Comparison of ENCODE assay signal across 35 cellular contexts in genomic region chr5:155114655-155115054, GRCh38.
"Had no signal": no experiment of that assay in that cellular context is flagged by ENCODE, and none has a peak within 500 bp of the region (broad histone marks: within the 10 kb centered on the region; RNA-seq: fewer than 3 reads in every experiment).

No MANE protein-coding gene starts in this region.

- H3K36me3 ChIP-seq: adrenal gland, brain microvascular endothelial cell, breast epithelium had no signal

- ATAC-seq: activated CD8-positive, alpha-beta T cell treated with anti-CD3 and anti-CD28 coated beads for 36 hours; activated naive CD4-positive, alpha-beta T cell treated with anti-CD3 and anti-CD28 coated beads, Interleukin-2, amount 50 U/mL, for 72 hours; activated T-cell treated with anti-CD3 and anti-CD28 coated beads, Interleukin-2, amount 50 U/mL, for 4 hours; activated T-cell treated with anti-CD3 and anti-CD28 coated beads, Interleukin-2, amount 50 U/mL, for 72 hours; activated T-helper 17 cell treated with anti-CD3 and anti-CD28 coated beads, Interleukin-2, amount 50 U/mL, for 72 hours; body of pancreas had no signal

- H3K9me3 Mint-ChIP-seq: activated B cell treated with CpG ODN at 0.5 μM for 24 hours; activated CD4-positive, alpha-beta T cell treated with anti-CD3 and anti-CD28 coated beads, Interleukin-2, amount 10 ng/mL, durations not matched to agents 24 days and 14 days; activated CD8-positive, alpha-beta T cell treated with anti-CD3 and anti-CD28 coated beads for 36 hours; activated naive CD4-positive, alpha-beta T cell treated with anti-CD3 and anti-CD28 coated beads for 36 hours; activated naive CD4-positive, alpha-beta T cell treated with anti-CD3 and anti-CD28 coated beads, Interleukin-2, amount 50 U/mL, for 72 hours; activated naive CD8-positive, alpha-beta T cell treated with anti-CD3 and anti-CD28 coated beads for 36 hours; activated T-cell treated with anti-CD3 and anti-CD28 coated beads, Interleukin-2, amount 50 U/mL, for 4 hours; activated T-cell treated with anti-CD3 and anti-CD28 coated beads, Interleukin-2, amount 50 U/mL, for 72 hours; activated T-helper 1 cell treated with anti-CD3 and anti-CD28 coated beads, Interleukin-12 subunit alpha, Interleukin-12 subunit beta, Interleukin-2, Interleukin-4 antibody, amounts not matched to agents 30 ng/mL and 10 ng/mL and 1 ng/mL, durations not matched to agents 14 hours and 24 hours and 36 hours; activated T-helper 17 cell treated with anti-CD3 and anti-CD28 coated beads, Interleukin-2, amount 50 U/mL, for 72 hours; T-helper 2 cell treated with Interferon-gamma antibody and Interleukin-4, amounts not matched to agents 5 μg/mL and 100 μg/mL, for 36 hours had no signal

- H3K36me3 Mint-ChIP-seq: activated CD4-positive, alpha-beta memory T cell treated with anti-CD3 and anti-CD28 coated beads for 36 hours; activated naive CD4-positive, alpha-beta T cell treated with anti-CD3 and anti-CD28 coated beads, Interleukin-2, amount 50 U/mL, for 72 hours; activated naive CD8-positive, alpha-beta T cell treated with anti-CD3 and anti-CD28 coated beads for 36 hours had no signal

- H3K27ac Mint-ChIP-seq: activated B cell treated with CpG ODN at 0.5 μM for 24 hours; activated CD4-positive, alpha-beta memory T cell treated with anti-CD3 and anti-CD28 coated beads for 36 hours; activated CD4-positive, alpha-beta T cell treated with anti-CD3 and anti-CD28 coated beads, Interleukin-2, amount 10 ng/mL, durations not matched to agents 24 days and 14 days; activated CD8-positive, alpha-beta T cell treated with anti-CD3 and anti-CD28 coated beads for 36 hours; activated naive CD4-positive, alpha-beta T cell treated with anti-CD3 and anti-CD28 coated beads for 36 hours; activated naive CD4-positive, alpha-beta T cell treated with anti-CD3 and anti-CD28 coated beads, Interleukin-2, amount 50 U/mL, for 72 hours; activated naive CD8-positive, alpha-beta T cell treated with anti-CD3 and anti-CD28 coated beads for 36 hours; activated T-cell treated with anti-CD3 and anti-CD28 coated beads, Interleukin-2, amount 50 U/mL, for 72 hours; activated T-helper 1 cell treated with anti-CD3 and anti-CD28 coated beads, Interleukin-12 subunit alpha, Interleukin-12 subunit beta, Interleukin-2, Interleukin-4 antibody, amounts not matched to agents 30 ng/mL and 10 ng/mL and 1 ng/mL, durations not matched to agents 14 hours and 24 hours and 36 hours; activated T-helper 17 cell treated with anti-CD3 and anti-CD28 coated beads, Interleukin-2, amount 50 U/mL, for 72 hours; T-helper 1 cell treated with Interleukin-12 subunit alpha and Interleukin-12 subunit beta and Interleukin-4 antibody, amounts not matched to agents 30 μg/mL and 1 μg/mL, for 36 hours; T-helper 2 cell treated with Interferon-gamma antibody and Interleukin-4, amounts not matched to agents 5 μg/mL and 100 μg/mL, for 36 hours had no signal

- H3K4me3 Mint-ChIP-seq: activated B cell treated with CpG ODN at 0.5 μM for 24 hours; activated CD4-positive, alpha-beta memory T cell treated with anti-CD3 and anti-CD28 coated beads for 36 hours; activated CD4-positive, alpha-beta T cell treated with anti-CD3 and anti-CD28 coated beads, Interleukin-2, amount 10 ng/mL, durations not matched to agents 24 days and 14 days; activated CD8-positive, alpha-beta T cell treated with anti-CD3 and anti-CD28 coated beads for 36 hours; activated naive CD4-positive, alpha-beta T cell treated with anti-CD3 and anti-CD28 coated beads for 36 hours; activated naive CD8-positive, alpha-beta T cell treated with anti-CD3 and anti-CD28 coated beads for 36 hours; activated T-cell treated with anti-CD3 and anti-CD28 coated beads, Interleukin-2, amount 50 U/mL, for 4 hours; activated T-cell treated with anti-CD3 and anti-CD28 coated beads, Interleukin-2, amount 50 U/mL, for 72 hours; activated T-helper 1 cell treated with anti-CD3 and anti-CD28 coated beads, Interleukin-12 subunit alpha, Interleukin-12 subunit beta, Interleukin-2, Interleukin-4 antibody, amounts not matched to agents 30 ng/mL and 10 ng/mL and 1 ng/mL, durations not matched to agents 14 hours and 24 hours and 36 hours; activated T-helper 17 cell treated with anti-CD3 and anti-CD28 coated beads, Interleukin-2, amount 50 U/mL, for 72 hours; T-helper 1 cell treated with Interleukin-12 subunit alpha and Interleukin-12 subunit beta and Interleukin-4 antibody, amounts not matched to agents 30 μg/mL and 1 μg/mL, for 36 hours; T-helper 2 cell treated with Interferon-gamma antibody and Interleukin-4, amounts not matched to agents 5 μg/mL and 100 μg/mL, for 36 hours had no signal

- H3K9me3 ChIP-seq: adrenal gland, body of pancreas, breast epithelium had no signal

- H3K4me1 ChIP-seq: adrenal gland, body of pancreas, breast epithelium had no signal

- DNase-seq: activated B cell treated with CpG ODN at 0.5 μM for 24 hours; activated CD4-positive, alpha-beta memory T cell treated with anti-CD3 and anti-CD28 coated beads for 36 hours; activated CD4-positive, alpha-beta T cell treated with anti-CD3 and anti-CD28 coated beads for 4 hours; activated CD4-positive, alpha-beta T cell treated with anti-CD3 and anti-CD28 coated beads, Interleukin-2, amount 10 ng/mL, durations not matched to agents 24 days and 14 days; activated CD4-positive, alpha-beta T cell treated with anti-CD3 and anti-CD28 coated beads, Interleukin-2, amount 50 U/mL, for 1 hour; activated CD4-positive, alpha-beta T cell treated with anti-CD3 and anti-CD28 coated beads, Interleukin-2, amount 50 U/mL, for 4 hours; activated CD4-positive, CD25-positive, alpha-beta regulatory T cell treated with anti-CD3 and anti-CD28 coated beads, Interleukin-2, amount 50 U/mL, for 72 hours; activated CD8-positive, alpha-beta memory T cell treated with anti-CD3 and anti-CD28 coated beads, Interleukin-2, amount 50 U/mL, for 4 hours; activated CD8-positive, alpha-beta T cell treated with anti-CD3 and anti-CD28 coated beads for 36 hours; activated effector memory CD4-positive, alpha-beta T cell treated with anti-CD3 and anti-CD28 coated beads, Interleukin-2, amount 50 U/mL, for 16 hours; activated gamma-delta T cell treated with Interleukin-2 at 50 U/mL for 16 hours; activated naive CD4-positive, alpha-beta T cell; activated naive CD4-positive, alpha-beta T cell treated with anti-CD3 and anti-CD28 coated beads for 36 hours; activated naive CD4-positive, alpha-beta T cell treated with anti-CD3 and anti-CD28 coated beads, Interleukin-2, amount 50 U/mL, for 16 hours; activated naive CD8-positive, alpha-beta T cell treated with anti-CD3 and anti-CD28 coated beads for 36 hours; activated T-cell treated with anti-CD3 and anti-CD28 coated beads for 4 hours; activated T-cell treated with anti-CD3 and anti-CD28 coated beads, Interleukin-2, amount 50 U/mL, for 1 hour; activated T-cell treated with anti-CD3 and anti-CD28 coated beads, Interleukin-2, amount 50 U/mL, for 4 hours; activated T-cell treated with anti-CD3 and anti-CD28 coated beads, Interleukin-2, amount 50 U/mL, for 72 hours; adrenal gland; amniotic stem cell; aorta; body of pancreas; brain microvascular endothelial cell; central memory CD4-positive, alpha-beta T cell; SW 1271; T-helper 2 cell; T-helper 9 cell had no signal

- H3K27me3 Mint-ChIP-seq: activated B cell treated with CpG ODN at 0.5 μM for 24 hours; activated CD4-positive, alpha-beta memory T cell treated with anti-CD3 and anti-CD28 coated beads for 36 hours; activated CD4-positive, alpha-beta T cell treated with anti-CD3 and anti-CD28 coated beads, Interleukin-2, amount 10 ng/mL, durations not matched to agents 24 days and 14 days; activated CD8-positive, alpha-beta T cell treated with anti-CD3 and anti-CD28 coated beads for 36 hours; activated naive CD8-positive, alpha-beta T cell treated with anti-CD3 and anti-CD28 coated beads for 36 hours; activated T-helper 17 cell treated with anti-CD3 and anti-CD28 coated beads, Interleukin-2, amount 50 U/mL, for 72 hours had no signal

- H3K4me3 ChIP-seq: adrenal gland, body of pancreas, breast epithelium had no signal

- H3K27me3 ChIP-seq: adrenal gland, body of pancreas, brain microvascular endothelial cell, breast epithelium had no signal

- H3K27ac ChIP-seq: adrenal gland, body of pancreas, brain microvascular endothelial cell, breast epithelium, VCaP had no signal

- H3K4me1 Mint-ChIP-seq: activated B cell treated with CpG ODN at 0.5 μM for 24 hours; activated CD4-positive, alpha-beta T cell treated with anti-CD3 and anti-CD28 coated beads, Interleukin-2, amount 10 ng/mL, durations not matched to agents 24 days and 14 days; activated naive CD8-positive, alpha-beta T cell treated with anti-CD3 and anti-CD28 coated beads for 36 hours; activated T-helper 17 cell treated with anti-CD3 and anti-CD28 coated beads, Interleukin-2, amount 50 U/mL, for 72 hours had no signal
